Comparison of ENCODE assay signal across 1 cellular context in genomic region chr4:108114503-108114902, GRCh38.
TF ChIP-seq lines count a peak whose summit lies in the region.

No MANE protein-coding gene starts in this region.

TF ChIP-seq in K562, 482 proteins besides CTCF, POLR2A, EP300 and RAD21 (continued from another document and continues in another):
- no peak for TF ChIP-seq CREB5 (CRISPR knock-in tag; IDR thresholded peaks at IDR 0.05)
- no peak for TF ChIP-seq NUFIP1 (IDR thresholded peaks at IDR 0.05; ENCODE audit: partially characterized antibody)
- TF ChIP-seq ESRRA (IDR thresholded peaks at IDR 0.05; ENCODE audit: borderline replicate concordance, low read depth): 0 out of 2 replicates have a peak, but pooled peaks have one; percentile 38
- no peak for TF ChIP-seq CAMTA2 (CRISPR knock-in tag; conservative IDR thresholded peaks at IDR 0.05)
- no peak for TF ChIP-seq CCAR2 (IDR thresholded peaks at IDR 0.05; ENCODE audit: low read depth, low read length)
- peak; percentile 38; the same call in 1 of the 2 replicates for TF ChIP-seq MEF2A (IDR thresholded peaks at IDR 0.05; ENCODE audit: control insufficient read depth, low read depth, low read length)
- TF ChIP-seq KLF13 (tag; IDR thresholded peaks at IDR 0.05; ENCODE audit: borderline replicate concordance, low read depth): no peak
- TF ChIP-seq KDM1A (IDR thresholded peaks at IDR 0.05): peak; percentile 82 to 88; a peak in 3 of 4 replicates
- no peak for TF ChIP-seq ZNF584 (CRISPR knock-in tag; IDR thresholded peaks at IDR 0.05; ENCODE audit: low read depth)
- TF ChIP-seq ZNF639 (CRISPR knock-in tag; conservative IDR thresholded peaks at IDR 0.05 in 1 of 2, IDR thresholded peaks at IDR 0.05 in 1 of 2): no peak
- TF ChIP-seq ZNF696 (CRISPR knock-in tag; conservative IDR thresholded peaks at IDR 0.05): no peak
- TF ChIP-seq ZNF444 (CRISPR knock-in tag; IDR thresholded peaks at IDR 0.05): no peak
- no peak for TF ChIP-seq TCF7L2 (IDR thresholded peaks at IDR 0.05; ENCODE audit: low read depth, low read length)
- no peak for TF ChIP-seq ZNF644 (tag; IDR thresholded peaks at IDR 0.05; ENCODE audit: low read depth)
- TF ChIP-seq THRA (IDR thresholded peaks at IDR 0.05): no peak
- TF ChIP-seq USF1 (CRISPR knock-in tag; IDR thresholded peaks at IDR 0.05): no peak
- TF ChIP-seq ZNF445 (CRISPR knock-in tag; IDR thresholded peaks at IDR 0.05; ENCODE audit: low read depth): no peak
- TF ChIP-seq MBD1 (CRISPR knock-in tag; IDR thresholded peaks at IDR 0.05): no peak
- TF ChIP-seq RUNX1 (IDR thresholded peaks at IDR 0.05; ENCODE audit: low read depth): no peak
- no peak for TF ChIP-seq ZNF175 (CRISPR knock-in tag; IDR thresholded peaks at IDR 0.05; ENCODE audit: low read depth)
- TF ChIP-seq ZNF695 (CRISPR knock-in tag; IDR thresholded peaks at IDR 0.05): no peak
- peak; percentile 35; the same call in 1 of the 2 replicates for TF ChIP-seq ELF1 (tag; IDR thresholded peaks at IDR 0.05)
- TF ChIP-seq ZKSCAN1 (IDR thresholded peaks at IDR 0.05; ENCODE audit: low read depth, low read length): no peak
- TF ChIP-seq MYNN (IDR thresholded peaks at IDR 0.05): peak; percentile 45; the same call in 1 of the 2 replicates
- TF ChIP-seq MYNN (CRISPR knock-in tag; IDR thresholded peaks at IDR 0.05): no peak
- TF ChIP-seq ZNF133 (CRISPR knock-in tag; IDR thresholded peaks at IDR 0.05): no peak
- no peak for TF ChIP-seq ZNF512 (tag; IDR thresholded peaks at IDR 0.05)
- no peak for TF ChIP-seq FOXO4 (CRISPR knock-in tag; IDR thresholded peaks at IDR 0.05)
- no peak for TF ChIP-seq ZBTB40 (IDR thresholded peaks at IDR 0.05)
- TF ChIP-seq ZBTB40 (CRISPR knock-in tag; IDR thresholded peaks at IDR 0.05): no peak
- no peak for TF ChIP-seq PATZ1 (CRISPR knock-in tag; IDR thresholded peaks at IDR 0.05; ENCODE audit: borderline replicate concordance)
- TF ChIP-seq ARNT (IDR thresholded peaks at IDR 0.05): peak; percentile 72 to 87; a peak in 2 of 4 replicates
- peak; percentile 68; the same call in 1 of the 2 replicates for TF ChIP-seq LEF1 (IDR thresholded peaks at IDR 0.05)
- peak; percentile 17; the same call in 1 of the 2 replicates for TF ChIP-seq ZNF668 (CRISPR knock-in tag; IDR thresholded peaks at IDR 0.05)
- peak; percentile 81 to 88 for TF ChIP-seq FOXK2 (conservative IDR thresholded peaks at IDR 0.05 in 1 of 2, IDR thresholded peaks at IDR 0.05 in 1 of 2; ENCODE audit: low read depth in 2 of 2)
- no peak for TF ChIP-seq THAP7 (CRISPR knock-in tag; IDR thresholded peaks at IDR 0.05)
- TF ChIP-seq PHB2 (IDR thresholded peaks at IDR 0.05; ENCODE audit: low read depth): peak; percentile 84; the same call in 1 of the 2 replicates
